ENCODE assay signal across 2 cellular contexts in the genomic region with DNA sequence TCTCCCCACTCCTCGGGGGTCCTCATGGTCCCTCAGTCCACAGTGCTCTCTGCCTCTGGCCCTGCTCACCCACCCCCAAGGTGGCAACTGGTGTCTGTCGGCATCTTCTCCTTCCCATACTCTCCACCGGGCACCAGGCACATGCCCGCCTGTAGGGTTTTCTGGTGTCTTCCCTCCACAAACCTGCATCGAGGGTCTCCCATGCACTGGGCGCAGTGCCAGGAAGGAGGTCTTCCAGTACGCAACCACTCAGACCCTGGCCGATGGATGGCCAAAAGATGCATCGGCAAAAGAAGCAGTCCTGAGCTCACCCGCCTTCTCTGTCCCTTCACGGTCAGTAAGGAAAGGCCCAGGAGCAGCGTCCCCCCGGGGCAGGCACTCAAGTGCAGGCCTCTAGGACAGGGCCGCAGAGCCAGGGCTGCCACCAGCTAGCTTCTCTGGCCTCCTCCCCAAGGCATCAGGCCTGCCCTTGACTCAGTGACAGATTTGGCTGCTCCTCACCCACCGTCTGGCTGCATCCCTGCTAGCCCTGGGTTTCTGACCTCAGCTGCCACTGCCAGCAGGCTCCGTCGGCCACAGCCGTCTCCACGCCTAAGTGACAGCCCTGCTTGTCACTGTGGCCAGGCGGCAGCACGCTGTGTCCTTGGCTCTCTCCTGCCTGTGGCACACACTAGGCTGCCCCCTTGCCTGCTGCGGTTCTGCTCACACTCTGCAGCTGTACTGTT.
TF ChIP-seq lines count a peak whose summit lies in the region.

No MANE protein-coding gene starts in this region.

TF ChIP-seq in H1, 55 proteins besides CTCF, POLR2A, EP300 and RAD21:
- TF ChIP-seq KDM1A (IDR thresholded peaks at IDR 0.05; ENCODE audit: borderline replicate concordance, low read length) (no peak), ASH2L (IDR thresholded peaks at IDR 0.05; ENCODE audit: low read length) (no peak), CREB1 (IDR thresholded peaks at IDR 0.05) (no peak), RBBP5 (IDR thresholded peaks at IDR 0.05; ENCODE audit: borderline replicate concordance, low read depth, low read length) (no peak), TAF1 (IDR thresholded peaks at IDR 0.05; ENCODE audit: low read depth, low read length) (no peak), POU5F1 (IDR thresholded peaks at IDR 0.05; ENCODE audit: low read depth, low read length) (no peak), JUND (IDR thresholded peaks at IDR 0.05; ENCODE audit: low read length) (no peak), CBX5 (IDR thresholded peaks at IDR 0.05; ENCODE audit: low read depth, low read length) (no peak), CEBPB (IDR thresholded peaks at IDR 0.05; ENCODE audit: low read depth, low read length) (no peak), YY1 (IDR thresholded peaks at IDR 0.05; ENCODE audit: low read depth, low read length) (no peak), CHD2 (IDR thresholded peaks at IDR 0.05; ENCODE audit: low read length) (no peak), HDAC2 (IDR thresholded peaks at IDR 0.05; ENCODE audit: borderline replicate concordance in 1 of 2, low read depth in 2 of 2, low read length in 2 of 2) (no peak), POLR2AphosphoS5 (IDR thresholded peaks at IDR 0.05; ENCODE audit: low read depth, low read length) (no peak)

TF ChIP-seq in GM23338, 12 proteins besides CTCF, POLR2A, EP300 and RAD21:
- no peak for TF ChIP-seq NANOG (IDR thresholded peaks at IDR 0.05; ENCODE audit: borderline replicate concordance)
- TF ChIP-seq ZNF331 (CRISPR knock-in tag; IDR thresholded peaks at IDR 0.05; ENCODE audit: low read depth) = no peak
- TF ChIP-seq CREB1 (CRISPR knock-in tag; IDR thresholded peaks at IDR 0.05; ENCODE audit: low read depth) = no peak
- TF ChIP-seq ZNF114 (CRISPR knock-in tag; IDR thresholded peaks at IDR 0.05) = no peak
- no peak for TF ChIP-seq ZNF462 (CRISPR knock-in tag; IDR thresholded peaks at IDR 0.05)
- no peak for TF ChIP-seq EZH2 (IDR thresholded peaks at IDR 0.05; ENCODE audit: low read depth, unreplicated experiment)
- no peak for TF ChIP-seq STAT1 (IDR thresholded peaks at IDR 0.05; ENCODE audit: unreplicated experiment)
- TF ChIP-seq POLR2AphosphoS5 (IDR thresholded peaks at IDR 0.05; ENCODE audit: low read depth) = no peak
- TF ChIP-seq EZH2phosphoT487 (IDR thresholded peaks at IDR 0.05; ENCODE audit: unreplicated experiment) = no peak
